In genomic region chr19:39030854-39031367, GRCh38 we compare ENCODE assay signal across 1 cellular context.
TF ChIP-seq lines count a peak whose summit lies in the region.

No MANE protein-coding gene starts in this region.

TF ChIP-seq in K562, 482 proteins besides CTCF, POLR2A, EP300 and RAD21:
- TF ChIP-seq NONO (IDR thresholded peaks at IDR 0.05; ENCODE audit: low read depth in 2 of 2, low read length in 1 of 2) = no peak
- TF ChIP-seq L3MBTL2 (IDR thresholded peaks at IDR 0.05) = peak; percentile 17; the same call in 1 of the 2 replicates
- 0 out of 2 replicates have a peak, but pooled peaks have one; percentile 9 for TF ChIP-seq RB1 (IDR thresholded peaks at IDR 0.05; ENCODE audit: low read depth)
- 0 out of 4 replicates have a peak, but pooled peaks of 1 of the 2 experiments have one; percentile 6 for TF ChIP-seq HDAC1 (IDR thresholded peaks at IDR 0.05)
- TF ChIP-seq PHF8 (IDR thresholded peaks at IDR 0.05; ENCODE audit: borderline replicate concordance, low read length) = 0 out of 2 replicates have a peak, but pooled peaks have one; percentile 12
- TF ChIP-seq CREB1 (IDR thresholded peaks at IDR 0.05) = no peak
- TF ChIP-seq CREB1 (CRISPR knock-in tag; IDR thresholded peaks at IDR 0.05) = peak; percentile 8; the same call in 1 of the 2 replicates
- no peak for TF ChIP-seq ETS1 (conservative IDR thresholded peaks at IDR 0.05; ENCODE audit: control insufficient read depth, low read depth, low read length)
- peak; percentile 1 for TF ChIP-seq PRDM10 (IDR thresholded peaks at IDR 0.05; ENCODE audit: partially characterized antibody)
- TF ChIP-seq YY1 (IDR thresholded peaks at IDR 0.05; ENCODE audit: borderline replicate concordance in 1 of 3, control insufficient read depth in 1 of 3, extremely low read depth in 1 of 3, insufficient read depth in 3 of 3, insufficient read length in 1 of 3, insufficient replicate concordance in 2 of 3, low read depth in 1 of 3, low read length in 2 of 3) = peak in 1 of 3 experiments; percentile 21
- no peak for TF ChIP-seq ZNF561 (CRISPR knock-in tag; conservative IDR thresholded peaks at IDR 0.05)
- TF ChIP-seq CEBPB (tag; IDR thresholded peaks at IDR 0.05) = peak; percentile 79
- no peak for TF ChIP-seq HCFC1 (IDR thresholded peaks at IDR 0.05; ENCODE audit: low read depth, low read length)
- peak; percentile 23 for TF ChIP-seq KDM5B (IDR thresholded peaks at IDR 0.05; ENCODE audit: insufficient replicate concordance, low read depth, low read length)
- 0 out of 2 replicates have a peak, but pooled peaks have one; percentile 23 for TF ChIP-seq SMARCE1 (IDR thresholded peaks at IDR 0.05)
- 0 out of 4 replicates have a peak, but pooled peaks of 1 of the 2 experiments have one; percentile 28 for TF ChIP-seq TEAD1 (CRISPR knock-in tag; IDR thresholded peaks at IDR 0.05)
- TF ChIP-seq CEBPG (CRISPR knock-in tag; IDR thresholded peaks at IDR 0.05) = peak; percentile 51
- TF ChIP-seq CEBPG (tag; conservative IDR thresholded peaks at IDR 0.05 in 1 of 2, IDR thresholded peaks at IDR 0.05 in 1 of 2) = peak in 1 of 2 experiments; percentile 61; a peak in 2 of 4 replicates
- TF ChIP-seq CHCHD3 (CRISPR knock-in tag; IDR thresholded peaks at IDR 0.05) = no peak
- TF ChIP-seq ZNF740 (CRISPR knock-in tag; IDR thresholded peaks at IDR 0.05) = no peak
- no peak for TF ChIP-seq ZNF740 (tag; IDR thresholded peaks at IDR 0.05)
- TF ChIP-seq FOXA3 (CRISPR knock-in tag; conservative IDR thresholded peaks at IDR 0.05 in 1 of 2, IDR thresholded peaks at IDR 0.05 in 1 of 2) = 0 out of 4 replicates have a peak, but pooled peaks of 1 of the 2 experiments have one; percentile 20
- 0 out of 2 replicates have a peak, but pooled peaks have one; percentile 4 for TF ChIP-seq LCOR (CRISPR knock-in tag; IDR thresholded peaks at IDR 0.05)
- no peak for TF ChIP-seq BRD9 (IDR thresholded peaks at IDR 0.05; ENCODE audit: low read depth, partially characterized antibody)
- no peak for TF ChIP-seq TFAM (CRISPR knock-in tag; conservative IDR thresholded peaks at IDR 0.05)
- TF ChIP-seq ZNF586 (CRISPR knock-in tag; conservative IDR thresholded peaks at IDR 0.05) = no peak
TF ChIP-seq in K562: peak in this region for 14.
